ENCODE assay signal across 9 cellular contexts in the genomic region with DNA sequence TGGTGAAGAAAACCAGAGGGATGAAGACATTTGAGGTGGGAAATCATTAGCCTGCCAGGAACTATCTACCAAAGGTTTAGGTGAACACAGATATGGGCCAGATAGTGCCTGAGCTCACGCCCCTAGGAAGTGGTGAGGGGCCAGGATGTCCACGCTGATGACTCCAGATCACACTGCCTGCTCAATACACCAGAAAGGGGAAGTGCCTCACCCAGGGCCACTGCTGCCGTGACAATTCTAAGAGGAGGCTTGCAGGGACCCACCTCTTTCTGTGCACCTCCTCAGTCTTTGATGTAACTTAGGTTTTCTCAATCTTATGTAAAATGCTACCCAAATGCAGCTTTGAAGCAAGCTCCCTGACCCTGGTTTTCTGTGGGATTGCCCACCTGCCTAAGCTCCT. TPM values are rescaled to one million over a fixed set of nuclear protein-coding genes. Genes with fewer than 3 reads are reported as not detected.
A peak's percentile ranks its signal among the peaks of the same experiment; 100 is the strongest.
DNase-seq lines count a peak whose midpoint lies in the region; ATAC-seq, FAIRE-seq and TF ChIP-seq lines count a peak whose summit lies in the region.
"Had no signal": no experiment of that assay in that cellular context is flagged by ENCODE, and none has a peak within 500 bp of the region (broad histone marks: within the 10 kb centered on the region; RNA-seq: fewer than 3 reads in every experiment).

No MANE protein-coding gene starts in this region.

- ATAC-seq in HG03521 (IDR thresholded peaks at IDR 0.05; ENCODE audit: unreplicated experiment), result peak; percentile 63
- ATAC-seq in activated T-cell treated with anti-CD3 and anti-CD28 coated beads, Interleukin-2, amount 50 U/mL, for 72 hours (replicated peaks in 1 of 2), result peak; percentile 59 to 70
- peak; percentile 56 for ATAC-seq in stimulated activated naive CD8-positive, alpha-beta T cell treated with anti-CD3 and anti-CD28 coated beads, Interleukin-15, Interleukin-2, amounts not matched to agents 100 U/mL and 50 U/mL, for 24 hours

- H3K9ac ChIP-seq in kidney (ENCODE audit: low read length in 2 of 2), result no peak overlapping the region

- no peaks in the 10 kb centered on the region for H3K9me3 ChIP-seq in adrenal gland (replicated peaks in 1 of 3)
- H3K9me3 ChIP-seq in kidney (ENCODE audit: control insufficient read depth in 1 of 2, low read length in 2 of 2), result no peaks in the 10 kb centered on the region

- WGBS in adrenal gland, 4 donors, result 70 to 87% (median 83%) methylated on average over 3 of the region's 3 CpGs

- H3K27me3 ChIP-seq in adrenal gland, result no peaks in the 10 kb centered on the region

- H3K36me3 Mint-ChIP-seq in activated T-cell treated with anti-CD3 and anti-CD28 coated beads, Interleukin-2, amount 50 U/mL, for 72 hours (ENCODE audit: insufficient read depth in 2 of 2), result peaks cover 0 to 2% of the 10 kb centered on the region in 2 donors

- H3K4me3 Mint-ChIP-seq in activated T-cell treated with anti-CD3 and anti-CD28 coated beads, Interleukin-2, amount 50 U/mL, for 72 hours, result no peak overlapping the region

- H3K36me3 ChIP-seq in adrenal gland (replicated peaks in 1 of 2) (peaks cover 0 to 3% of the 10 kb centered on the region in 2 donors), kidney (ENCODE audit: control insufficient read depth in 1 of 2, insufficient read depth in 2 of 2, low read length in 2 of 2) (no peaks in the 10 kb centered on the region)

- H3K4me3 ChIP-seq in adrenal gland (no peak overlapping the region), kidney (ENCODE audit: low read length in 2 of 2) (no peak overlapping the region)
- H3K4me3 ChIP-seq: lung had no signal

- no peaks in the 10 kb centered on the region for H3K27me3 Mint-ChIP-seq in activated T-cell treated with anti-CD3 and anti-CD28 coated beads, Interleukin-2, amount 50 U/mL, for 72 hours (ENCODE audit: low read depth)

- FAIRE-seq in kidney (lab: Jason Lieb, UNC), result no peak

- H3K27ac Mint-ChIP-seq in activated T-cell treated with anti-CD3 and anti-CD28 coated beads, Interleukin-2, amount 50 U/mL, for 72 hours, result peak overlapping the region; percentile 13

- peak; percentile 33 for DNase-seq in activated naive CD4-positive, alpha-beta T cell treated with Interleukin-2 at 50 U/mL for 16 hours
- DNase-seq in activated naive CD4-positive, alpha-beta T cell (lab: John Stamatoyannopoulos, UW), result no peak
- peak; percentile 45 to 47 for DNase-seq in activated T-cell treated with anti-CD3 and anti-CD28 coated beads, Interleukin-2, amount 50 U/mL, for 72 hours
- DNase-seq in stimulated activated naive CD8-positive, alpha-beta T cell treated with anti-CD3 and anti-CD28 coated beads, Interleukin-15, Interleukin-2, amounts not matched to agents 100 U/mL and 50 U/mL, for 24 hours, result peak; percentile 28
- DNase-seq in mucosa of gallbladder (ENCODE audit: low spot score) (no peak), adrenal gland (no peak), kidney (no peak)

- H3K9me3 Mint-ChIP-seq in activated T-cell treated with anti-CD3 and anti-CD28 coated beads, Interleukin-2, amount 50 U/mL, for 72 hours, result no peaks in the 10 kb centered on the region

- H3K4me1 ChIP-seq in adrenal gland (replicated peaks in 1 of 2), result peaks cover 0 to 7% of the 10 kb centered on the region in 2 donors
- H3K4me1 ChIP-seq in kidney (ENCODE audit: control insufficient read depth in 1 of 2, insufficient read depth in 1 of 2, low read depth in 1 of 2, low read length in 2 of 2), result no peaks in the 10 kb centered on the region

- TF ChIP-seq CTCF in adrenal gland (IDR thresholded peaks at IDR 0.05) (no peak), kidney (IDR thresholded peaks at IDR 0.05; ENCODE audit: borderline replicate concordance, extremely low read depth, insufficient read depth) (no peak)

- peaks cover 71% of the 10 kb centered on the region for H3K4me1 Mint-ChIP-seq in activated T-cell treated with anti-CD3 and anti-CD28 coated beads, Interleukin-2, amount 50 U/mL, for 72 hours (ENCODE audit: low read depth)

- intact Hi-C loops in adrenal gland (cut with DNase I) (no loop called here), kidney (cut with DNase I) (loop anchor here (10.0 kb wide), 1 partner anchor 53 kb away; no protein-coding TSS in a partner anchor)

- H3K27ac ChIP-seq in adrenal gland, result no peak overlapping the region
- no peak overlapping the region for H3K27ac ChIP-seq in kidney (ENCODE audit: low read depth in 2 of 2, low read length in 2 of 2)

- TF ChIP-seq POLR2A in adrenal gland (IDR thresholded peaks at IDR 0.05), result no peak

RNA-seq across cellular contexts. Expression of a gene that starts 5.4 kb away (rescaled TPM):
- under 1 TPM; 0.05 to 0.09 TPM for total RNA-seq in activated T-cell treated with anti-CD3 and anti-CD28 coated beads, Interleukin-2, amount 50 U/mL, for 72 hours
- total RNA-seq in mucosa of gallbladder (0.75 TPM), adrenal gland (not detected), kidney (1.5 TPM)
- polyA plus RNA-seq in adrenal gland (under 1 TPM in 2 of 3 donors, not detected in 1; 0.03 to 0.16 TPM), kidney (ENCODE audit: insufficient read depth, low read depth, low replicate concordance) (not detected)

RNA-seq across cellular contexts. Expression of a gene that starts 13.7 kb away (rescaled TPM):
- 10 to 100 TPM; 59.9 to 60.4 TPM for total RNA-seq in activated T-cell treated with anti-CD3 and anti-CD28 coated beads, Interleukin-2, amount 50 U/mL, for 72 hours
- total RNA-seq in mucosa of gallbladder (71.2 TPM), adrenal gland (100 to 1,000 TPM in 2 of 8 donors, 10 to 100 TPM in 6; 44.7 to 154 (median 79.9) TPM), kidney (66.2 TPM)
- polyA plus RNA-seq in adrenal gland (10 to 100 TPM; 18.8 to 45.1 (median 25.2) TPM), kidney (ENCODE audit: insufficient read depth, low read depth, low replicate concordance) (46.4 TPM)

Comparison
In these comparisons a context has a peak if more than half of its experiments do, and no peak if none do; other contexts are left out.
1. DNase-seq: peak in activated naive CD4-positive, alpha-beta T cell treated with Interleukin-2 at 50 U/mL for 16 hours (single experiment), activated T-cell treated with anti-CD3 and anti-CD28 coated beads, Interleukin-2, amount 50 U/mL, for 72 hours (2 of 2) and stimulated activated naive CD8-positive, alpha-beta T cell treated with anti-CD3 and anti-CD28 coated beads, Interleukin-15, Interleukin-2, amounts not matched to agents 100 U/mL and 50 U/mL, for 24 hours (single experiment); none in activated naive CD4-positive, alpha-beta T cell (0 of 4), mucosa of gallbladder (single experiment), adrenal gland (0 of 7) and kidney (single experiment).
2. Peak in every context shown above with its lines, with median percentiles within 50 percentile points of each other: ATAC-seq.